ENCODE assay signal across 32 cellular contexts in genomic region chr20:57694481-57694880, GRCh38. TPM values are rescaled to one million over a fixed set of nuclear protein-coding genes. Genes with fewer than 3 reads are reported as not detected.
A peak's percentile ranks its signal among the peaks of the same experiment; 100 is the strongest.
DNase-seq lines count a peak whose midpoint lies in the region; ATAC-seq and TF ChIP-seq lines count a peak whose summit lies in the region.
"Had no signal": no experiment of that assay in that cellular context is flagged by ENCODE, and none has a peak within 500 bp of the region (broad histone marks: within the 10 kb centered on the region; RNA-seq: fewer than 3 reads in every experiment).

No MANE protein-coding gene starts in this region.

- TF ChIP-seq CTCF in Caco-2 (IDR thresholded peaks at IDR 0.05; ENCODE audit: insufficient read depth in 1 of 2, low read depth in 1 of 2, low read length in 1 of 2, severe bottlenecking in 1 of 2, unreplicated experiment in 1 of 2) = no peak
- no peak for TF ChIP-seq CTCF in upper lobe of right lung (IDR thresholded peaks at IDR 0.05)

- POLR2A ChIA-PET in Caco-2 (lab: Charles Lee) = interaction anchor here (1.3 kb wide), 1 partner anchor 16 kb away, joined by 4 read pairs; the partner anchor contains the start of gene PMEPA1

- no peaks in the 10 kb centered on the region for H3K9me3 Mint-ChIP-seq in Caco-2 (ENCODE audit: unreplicated experiment)
- no peaks in the 10 kb centered on the region for H3K9me3 Mint-ChIP-seq in activated CD4-positive, alpha-beta T cell treated with anti-CD3 and anti-CD28 coated beads, Interleukin-2, amount 10 ng/mL, durations not matched to agents 24 days and 14 days
- H3K9me3 Mint-ChIP-seq: activated naive CD4-positive, alpha-beta T cell treated with anti-CD3 and anti-CD28 coated beads, Interleukin-2, amount 50 U/mL, for 24 hours; activated T-helper 2 cell treated with anti-CD3 and anti-CD28 coated beads, Interferon-gamma antibody, Interleukin-2, Interleukin-4, amounts not matched to agents 10 μg/mL and 5 μg/mL and 100 μg/mL, durations not matched to agents 14 hours and 24 hours and 36 hours; GM23338; immature natural killer cell; neural crest cell had no signal

- H3K9me3 ChIP-seq in Caco-2 (no peaks in the 10 kb centered on the region), T-helper 17 cell (ENCODE audit: control insufficient read depth, low read length, poor library complexity, severe bottlenecking) (no peaks in the 10 kb centered on the region), upper lobe of right lung (no peaks in the 10 kb centered on the region)
- H3K9me3 ChIP-seq: testis had no signal

- ATAC-seq in T-helper 17 cell = no peak
- ATAC-seq in esophagus mucosa = peak; percentile 8
- ATAC-seq in upper lobe of right lung = no peak
- ATAC-seq: activated CD4-positive, alpha-beta T cell treated with anti-CD3 and anti-CD28 coated beads for 36 hours; GM23338; left colon; Right ventricle myocardium inferior; SK-N-SH treated with all-trans-retinoic acid at 6 μM for 48 hours; stimulated activated naive CD8-positive, alpha-beta T cell treated with anti-CD3 and anti-CD28 coated beads, Interleukin-15, Interleukin-2, amounts not matched to agents 100 U/mL and 50 U/mL, for 24 hours had no signal

- H3K27ac Mint-ChIP-seq in Caco-2 (ENCODE audit: unreplicated experiment) (peak overlapping the region; percentile 85), T-helper 17 cell (peak overlapping the region; percentile 8)
- H3K27ac Mint-ChIP-seq in activated CD4-positive, alpha-beta T cell treated with anti-CD3 and anti-CD28 coated beads, Interleukin-2, amount 10 ng/mL, durations not matched to agents 24 days and 14 days = no peak overlapping the region
- H3K27ac Mint-ChIP-seq: activated CD4-positive, alpha-beta T cell treated with anti-CD3 and anti-CD28 coated beads for 36 hours; activated naive CD4-positive, alpha-beta T cell treated with anti-CD3 and anti-CD28 coated beads, Interleukin-2, amount 50 U/mL, for 24 hours; activated T-helper 2 cell treated with anti-CD3 and anti-CD28 coated beads, Interferon-gamma antibody, Interleukin-2, Interleukin-4, amounts not matched to agents 10 μg/mL and 5 μg/mL and 100 μg/mL, durations not matched to agents 14 hours and 24 hours and 36 hours; immature natural killer cell had no signal

- BruUV-seq in Caco-2 (replicated peaks; lab: Mats Ljungman, UMichigan) = no TSS peak

- H3K4me3 Mint-ChIP-seq in Caco-2 (ENCODE audit: unreplicated experiment) (no peak overlapping the region), T-helper 17 cell (no peak overlapping the region)
- no peak overlapping the region for H3K4me3 Mint-ChIP-seq in activated CD4-positive, alpha-beta T cell treated with anti-CD3 and anti-CD28 coated beads, Interleukin-2, amount 10 ng/mL, durations not matched to agents 24 days and 14 days
- H3K4me3 Mint-ChIP-seq: activated CD4-positive, alpha-beta T cell treated with anti-CD3 and anti-CD28 coated beads for 36 hours; activated naive CD4-positive, alpha-beta T cell treated with anti-CD3 and anti-CD28 coated beads, Interleukin-2, amount 50 U/mL, for 24 hours; GM23338; immature natural killer cell; neural crest cell had no signal

- intact Hi-C loops in Caco-2 (cut with micrococcal nuclease; ENCODE audit: unreplicated experiment) = no loop called here
- intact Hi-C loops in upper lobe of right lung (cut with DNase I) = no loop called here
- intact Hi-C loops in activated CD4-positive, alpha-beta T cell treated with anti-CD3 and anti-CD28 coated beads, Interleukin-2, amount 10 ng/mL, durations not matched to agents 24 days and 14 days (cut with micrococcal nuclease) = no loop called here

- no peak overlapping the region for H3K4me3 ChIP-seq in Caco-2 (ENCODE audit: low read depth, low read length)
- no peak overlapping the region for H3K4me3 ChIP-seq in upper lobe of right lung
- H3K4me3 ChIP-seq: cardiac muscle cell, coronary artery, GM23338, testis had no signal

- no peaks in the 10 kb centered on the region for H3K36me3 ChIP-seq in Caco-2 (ENCODE audit: control insufficient read depth, insufficient read depth, low read length)
- no peaks in the 10 kb centered on the region for H3K36me3 ChIP-seq in upper lobe of right lung
- H3K36me3 ChIP-seq: cardiac muscle cell had no signal

- H3K36me3 Mint-ChIP-seq in Caco-2 (ENCODE audit: insufficient read depth, unreplicated experiment) (no peaks in the 10 kb centered on the region), T-helper 17 cell (ENCODE audit: low read depth) (no peaks in the 10 kb centered on the region)
- H3K36me3 Mint-ChIP-seq in activated CD4-positive, alpha-beta T cell treated with anti-CD3 and anti-CD28 coated beads, Interleukin-2, amount 10 ng/mL, durations not matched to agents 24 days and 14 days (ENCODE audit: low read depth) = no peaks in the 10 kb centered on the region
- H3K36me3 Mint-ChIP-seq: activated naive CD4-positive, alpha-beta T cell treated with anti-CD3 and anti-CD28 coated beads, Interleukin-2, amount 50 U/mL, for 24 hours; immature natural killer cell had no signal

- H3K4me1 Mint-ChIP-seq in Caco-2 (ENCODE audit: low read depth, unreplicated experiment) = peaks cover 41% of the 10 kb centered on the region
- H3K4me1 Mint-ChIP-seq in T-helper 17 cell = peaks cover 16% of the 10 kb centered on the region
- peaks cover 9% of the 10 kb centered on the region for H3K4me1 Mint-ChIP-seq in activated CD4-positive, alpha-beta T cell treated with anti-CD3 and anti-CD28 coated beads, Interleukin-2, amount 10 ng/mL, durations not matched to agents 24 days and 14 days

- DNase-seq in Caco-2 (no peak), T-helper 17 cell (no peak), upper lobe of right lung (no peak), NOMO-1 (lab: John Stamatoyannopoulos, UW; ENCODE audit: unreplicated experiment in 2 of 2) (no peak), NCI-H2227 (lab: John Stamatoyannopoulos, UW; ENCODE audit: unreplicated experiment) (no peak)
- no peak for DNase-seq in activated CD4-positive, alpha-beta T cell treated with anti-CD3 and anti-CD28 coated beads, Interleukin-2, amount 10 ng/mL, durations not matched to agents 24 days and 14 days
- DNase-seq: activated CD4-positive, alpha-beta T cell treated with anti-CD3 and anti-CD28 coated beads for 36 hours; activated CD8-positive, alpha-beta memory T cell treated with anti-CD3 and anti-CD28 coated beads for 24 hours; activated T-cell treated with anti-CD3 and anti-CD28 coated beads for 4 hours; C1 segment of cervical spinal cord; COR-L47; DMS79; effector CD8-positive, alpha-beta T cell; immature natural killer cell; left colon; NCI-H1048; NCI-H1694 treated with DMSO at 0.1 percent for 48 hours; NCI-H446 treated with DMSO at 0.1 percent for 48 hours; NCI-H82; stimulated activated CD4-positive, alpha-beta T cell treated with anti-CD3 and anti-CD28 coated beads, Interleukin-1b, Interleukin-23, amount 100 ng/mL, for 48 hours; stimulated activated naive CD8-positive, alpha-beta T cell treated with anti-CD3 and anti-CD28 coated beads, Interleukin-15, Interleukin-2, amounts not matched to agents 100 U/mL and 50 U/mL, for 24 hours; testis had no signal

- H3K27ac ChIP-seq in upper lobe of right lung = peak overlapping the region; percentile 17
- H3K27ac ChIP-seq: cardiac muscle cell, parathyroid adenoma, testis had no signal

- H3K4me1 ChIP-seq in Caco-2 = peaks cover 43% of the 10 kb centered on the region
- peaks cover 18% of the 10 kb centered on the region for H3K4me1 ChIP-seq in upper lobe of right lung
- H3K4me1 ChIP-seq: testis had no signal

- H3K27me3 ChIP-seq in Caco-2 (replicated peaks; ENCODE audit: control insufficient read depth, insufficient read depth, low read length) (no peaks in the 10 kb centered on the region; the same call in none of the 2 replicates), upper lobe of right lung (no peaks in the 10 kb centered on the region)
- H3K27me3 ChIP-seq: testis had no signal

- CTCF ChIA-PET in Caco-2 (lab: Charles Lee) = interaction anchor here (2.0 to 2.5 kb wide), 3 partner anchors 12 to 38 kb away, joined by 6 to 21 read pairs (median 7); partner anchors contain the start of gene PMEPA1

- no peaks in the 10 kb centered on the region for H3K27me3 Mint-ChIP-seq in Caco-2 (ENCODE audit: insufficient read depth, unreplicated experiment)
- peaks cover 12% of the 10 kb centered on the region for H3K27me3 Mint-ChIP-seq in T-helper 17 cell
- peaks cover 5% of the 10 kb centered on the region for H3K27me3 Mint-ChIP-seq in activated CD4-positive, alpha-beta T cell treated with anti-CD3 and anti-CD28 coated beads, Interleukin-2, amount 10 ng/mL, durations not matched to agents 24 days and 14 days
- H3K27me3 Mint-ChIP-seq: activated CD4-positive, alpha-beta T cell treated with anti-CD3 and anti-CD28 coated beads for 36 hours; activated naive CD4-positive, alpha-beta T cell treated with anti-CD3 and anti-CD28 coated beads, Interleukin-2, amount 50 U/mL, for 24 hours had no signal

RNA-seq across cellular contexts. Expression of gene PMEPA1, which starts 15.3 kb away (rescaled TPM):
- total RNA-seq in Caco-2 (2022) (3.3 and 3.7 TPM in 2 replicates), T-helper 17 cell (1 to 10 TPM; 4.5 to 5.8 TPM), esophagus mucosa (2.7 TPM), upper lobe of right lung (49.1 TPM)
- total RNA-seq in activated CD4-positive, alpha-beta T cell treated with anti-CD3 and anti-CD28 coated beads, Interleukin-2, amount 10 ng/mL, durations not matched to agents 24 days and 14 days = 0.66 and 0.82 TPM in 2 replicates
